8 cellular contexts compared by ENCODE assay signal in genomic region chr12:69238589-69239285, GRCh38. TPM values are rescaled to one million over a fixed set of nuclear protein-coding genes. Genes with fewer than 3 reads are reported as not detected.
DNase-seq lines count a peak whose midpoint lies in the region; ATAC-seq lines count a peak whose summit lies in the region.

No MANE protein-coding gene starts in this region.

- DNase-seq in adipocyte (ENCODE audit: low read depth) = no peak
- no peak for DNase-seq in memory B cell (ENCODE audit: low spot score in 2 of 2)
- DNase-seq in stimulated activated CD4-positive, alpha-beta T cell treated with anti-CD3 and anti-CD28 coated beads, Interleukin-12 subunit alpha, Interleukin-12 subunit beta, amount 100 ng/mL, for 4 hours = no peak
- DNase-seq in AG08396 (ENCODE audit: low spot score) = no peak
- no peak for DNase-seq in A172 (ENCODE audit: low spot score)

- H3K27me3 Mint-ChIP-seq in memory B cell = no peaks in the 10 kb centered on the region

- H3K9ac ChIP-seq in adipocyte (ENCODE audit: low read length) = peak overlapping the region; percentile 92

- no peaks in the 10 kb centered on the region for H3K9me3 Mint-ChIP-seq in memory B cell

- no peaks in the 10 kb centered on the region for H3K9me3 ChIP-seq in adipocyte (ENCODE audit: control insufficient read depth, low read length)

- peak overlapping the region; percentile 95 for H3K4me3 ChIP-seq in adipocyte (ENCODE audit: low read length)

- H3K4me1 ChIP-seq in adipocyte (ENCODE audit: control insufficient read depth, insufficient read depth, low read length) = peaks cover 23% of the 10 kb centered on the region

- H3K36me3 ChIP-seq in adipocyte (ENCODE audit: control insufficient read depth, insufficient read depth, low read length, severe bottlenecking) = no peaks in the 10 kb centered on the region

- ATAC-seq in GM18870 (IDR thresholded peaks at IDR 0.05; ENCODE audit: unreplicated experiment) = peak; percentile 8
- ATAC-seq in HG03045 (IDR thresholded peaks at IDR 0.05; ENCODE audit: unreplicated experiment) = peak; percentile 1
- ATAC-seq in memory B cell (ENCODE audit: low read depth) = peak; percentile 1
- ATAC-seq in HG03139 (IDR thresholded peaks at IDR 0.05; ENCODE audit: unreplicated experiment) = no peak

- H3K36me3 Mint-ChIP-seq in memory B cell = no peaks in the 10 kb centered on the region

- H3K27me3 ChIP-seq in adipocyte (replicated peaks; ENCODE audit: control insufficient read depth, insufficient read depth, low read length) = no peaks in the 10 kb centered on the region

- H3K27ac Mint-ChIP-seq in memory B cell = peak overlapping the region; percentile 92

- peaks cover 18% of the 10 kb centered on the region for H3K4me1 Mint-ChIP-seq in memory B cell

- H3K4me3 Mint-ChIP-seq in memory B cell = peak overlapping the region; percentile 89

RNA-seq across cellular contexts. Expression of gene CPSF6, which starts 0.6 kb away (rescaled TPM):
- total RNA-seq in A172 (2014; rRNA removed; shearing (Covaris generic)) = 27.8 and 39.0 TPM in 2 replicates
